Comparison of ENCODE assay signal across 1 cellular context in the genomic region with DNA sequence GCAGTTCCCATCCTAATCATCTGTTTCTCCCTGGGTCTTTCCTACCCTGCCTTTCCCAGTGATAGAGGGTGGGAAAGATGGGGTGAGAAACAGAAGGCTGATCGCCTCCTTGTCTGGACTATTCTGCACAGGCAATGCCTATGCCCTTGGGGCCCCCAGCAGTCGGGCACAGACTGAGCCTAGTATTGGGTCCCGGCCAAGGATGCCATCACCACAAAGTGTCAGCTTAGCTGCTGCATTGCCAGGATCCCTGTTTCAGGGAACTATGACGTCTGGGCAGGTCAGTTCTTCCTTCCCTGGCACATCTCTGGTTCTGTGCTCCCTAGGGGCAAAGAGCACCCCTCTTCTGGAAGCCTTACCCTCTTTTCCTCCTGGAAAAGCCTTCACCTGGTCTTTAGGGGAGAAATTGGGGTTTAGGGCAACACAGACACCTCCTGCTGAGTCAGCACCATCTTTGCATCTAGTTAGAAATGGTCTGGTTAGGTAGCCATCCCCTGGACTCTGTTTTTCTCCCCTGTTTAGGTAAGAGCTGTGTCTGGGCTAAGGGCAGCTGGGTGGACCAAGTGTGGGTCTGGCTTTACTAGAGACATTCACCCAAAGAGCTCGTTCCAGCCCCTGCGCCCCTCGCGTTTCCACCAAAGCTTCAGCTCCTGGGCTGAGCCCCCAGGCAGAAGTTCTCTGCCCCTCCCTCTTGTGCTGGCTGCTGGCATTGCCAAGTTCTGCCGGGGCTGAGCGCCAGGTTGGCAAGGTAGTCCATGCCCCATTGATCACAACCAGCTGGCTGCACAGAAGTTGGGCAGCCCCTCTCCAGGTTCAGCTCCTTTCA.
TF ChIP-seq lines count a peak whose summit lies in the region.

No MANE protein-coding gene starts in this region.

TF ChIP-seq in H1, 55 proteins besides CTCF, POLR2A, EP300 and RAD21:
- TF ChIP-seq SIX5 (IDR thresholded peaks at IDR 0.05; ENCODE audit: low read depth, low read length) (no peak), MAFK (IDR thresholded peaks at IDR 0.05; ENCODE audit: low read depth, low read length) (peak; percentile 42; the same call in 1 of the 2 replicates)
